10 cellular contexts compared by ENCODE assay signal in the genomic region with DNA sequence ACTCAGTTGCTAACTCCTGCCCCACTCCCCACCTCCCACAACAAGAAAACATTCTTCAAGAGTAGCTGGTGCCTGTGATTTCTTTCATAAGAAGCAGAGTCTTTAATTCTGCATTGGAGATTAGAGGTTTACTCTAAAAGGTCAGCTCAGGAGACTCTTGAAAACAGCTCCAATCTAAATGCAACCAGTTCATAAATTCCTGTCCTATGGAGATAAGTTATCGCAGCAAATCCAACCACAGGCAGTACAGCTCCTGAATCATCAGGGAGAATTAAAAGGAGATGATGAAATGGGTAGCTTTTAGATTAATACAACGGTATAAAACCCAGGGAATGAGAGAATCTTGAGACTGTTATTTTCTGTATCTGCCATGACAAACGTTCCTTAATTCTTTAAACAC.
A peak's percentile ranks its signal among the peaks of the same experiment; 100 is the strongest.
DNase-seq lines count a peak whose midpoint lies in the region; ATAC-seq, FAIRE-seq and TF ChIP-seq lines count a peak whose summit lies in the region.
"Had no signal": no experiment of that assay in that cellular context is flagged by ENCODE, and none has a peak within 500 bp of the region (broad histone marks: within the 10 kb centered on the region; RNA-seq: fewer than 3 reads in every experiment).

No MANE protein-coding gene starts in this region.

- intact Hi-C loops in IMR-90 (cut with micrococcal nuclease): no loop called here

- no peaks in the 10 kb centered on the region for H3K79me2 ChIP-seq in astrocyte (ENCODE audit: insufficient read depth, low read length)

- ATAC-seq in IMR-90 (ENCODE audit: low read depth) (peak; percentile 35), HG02884 (IDR thresholded peaks at IDR 0.05; ENCODE audit: unreplicated experiment) (no peak)

- H3K27me3 Mint-ChIP-seq in astrocyte (ENCODE audit: low read depth, unreplicated experiment) (no peaks in the 10 kb centered on the region), endothelial cell (ENCODE audit: unreplicated experiment) (peaks cover 2% of the 10 kb centered on the region)

- H3K4me2 ChIP-seq in IMR-90 (ENCODE audit: low read depth, low read length): peak overlapping the region; percentile 76
- H3K4me2 ChIP-seq in astrocyte (ENCODE audit: low read length): peak overlapping the region; percentile 82

- H3K9me3 Mint-ChIP-seq in astrocyte (ENCODE audit: unreplicated experiment) (no peaks in the 10 kb centered on the region), endothelial cell (ENCODE audit: unreplicated experiment) (no peaks in the 10 kb centered on the region)

- H2AFZ ChIP-seq in IMR-90 (replicated peaks; ENCODE audit: low read length, poor library complexity) (no peak overlapping the region), astrocyte (ENCODE audit: low read depth, low read length) (no peak overlapping the region)

- peaks cover 16% of the 10 kb centered on the region for H3K9me1 ChIP-seq in IMR-90 (ENCODE audit: insufficient read depth, low read length)

- BruUV-seq in IMR-90 (replicated peaks; lab: Mats Ljungman, UMichigan): no TSS peak

- no peak for TF ChIP-seq POLR2A in IMR-90 (IDR thresholded peaks at IDR 0.05; ENCODE audit: low read depth, low read length)

- no peak for FAIRE-seq in astrocyte (lab: Jason Lieb, UNC)
- FAIRE-seq: HTR-8/SVneo had no signal

- H3K4me1 ChIP-seq in IMR-90 (ENCODE audit: control insufficient read depth, insufficient read depth, low read length): peaks cover 17% of the 10 kb centered on the region
- peaks cover 57% of the 10 kb centered on the region for H3K4me1 ChIP-seq in astrocyte (ENCODE audit: insufficient read depth, low read length)

- peak overlapping the region; percentile 79; the same call in 1 of the 2 replicates for H2BK20ac ChIP-seq in IMR-90 (ENCODE audit: low read depth, low read length)

- H3K14ac ChIP-seq in IMR-90 (replicated peaks; ENCODE audit: low read depth, low read length): peak overlapping the region; percentile 72

- H4K20me1 ChIP-seq in IMR-90 (ENCODE audit: insufficient read depth, low read length) (no peaks in the 10 kb centered on the region), astrocyte (ENCODE audit: insufficient read depth, low read length) (no peaks in the 10 kb centered on the region)

- H3K36me3 Mint-ChIP-seq in astrocyte (ENCODE audit: low read depth, unreplicated experiment) (no peaks in the 10 kb centered on the region), endothelial cell (ENCODE audit: low read depth, unreplicated experiment) (no peaks in the 10 kb centered on the region)

- no peak overlapping the region for H3K4me3 ChIP-seq in IMR-90 (ENCODE audit: insufficient read depth, low read depth, low read length)
- H3K4me3 ChIP-seq in astrocyte (ENCODE audit: insufficient read depth, low read depth, low read length): peak overlapping the region; percentile 2

- H2BK5ac ChIP-seq in IMR-90 (ENCODE audit: low read depth, low read length, poor library complexity, severe bottlenecking): peak overlapping the region; percentile 91

- H3K18ac ChIP-seq in IMR-90 (ENCODE audit: low read depth, low read length): peak overlapping the region; percentile 82

- H3K9me3 ChIP-seq in IMR-90 (ENCODE audit: control insufficient read depth, insufficient read depth, low read length): no peaks in the 10 kb centered on the region
- no peaks in the 10 kb centered on the region for H3K9me3 ChIP-seq in astrocyte (ENCODE audit: insufficient read depth, low read depth, low read length)

- H2AK5ac ChIP-seq in IMR-90 (ENCODE audit: low read depth, low read length): 0 out of 2 replicates have a peak overlapping the region, but pooled peaks have one; percentile 84

- H3K4ac ChIP-seq in IMR-90 (ENCODE audit: low read depth, low read length): peak overlapping the region; percentile 87

- CTCF ChIA-PET in IMR-90 (lab: Yijun Ruan, JAX): interaction anchor here (0.5 to 0.6 kb wide), 2 partner anchors 14 to 132 kb away, joined by 3 to 5 read pairs; no protein-coding TSS in a partner anchor

- H3K27ac Mint-ChIP-seq in astrocyte (ENCODE audit: unreplicated experiment): no peak overlapping the region
- no peak overlapping the region for H3K27ac Mint-ChIP-seq in endothelial cell (ENCODE audit: unreplicated experiment)

- peak overlapping the region; percentile 89; the same call in 2 of the 3 replicates for H2BK15ac ChIP-seq in IMR-90 (ENCODE audit: low read depth, low read length)

- peak overlapping the region; percentile 89 for H2BK120ac ChIP-seq in IMR-90 (ENCODE audit: low read depth, low read length)

- H4K91ac ChIP-seq in IMR-90 (ENCODE audit: insufficient read depth, low read depth, low read length): peak overlapping the region; percentile 85

- TF ChIP-seq RAD21 in IMR-90 (IDR thresholded peaks at IDR 0.05; ENCODE audit: low read length): no peak

- H3K27ac ChIP-seq in IMR-90 (ENCODE audit: insufficient read depth, low read length) (peak overlapping the region; percentile 84; the same call in 1 of the 2 replicates), astrocyte (ENCODE audit: low read depth, low read length) (peak overlapping the region; percentile 79)

- WGBS in IMR-90 (ENCODE audit: extremely low coverage in 2 of 2, insufficient read length in 1 of 2), 2 experiments: no CpG with 5 or more reads among the region's 3 CpGs

- H3K27me3 ChIP-seq in IMR-90 (ENCODE audit: control insufficient read depth, insufficient read depth, low read length) (no peaks in the 10 kb centered on the region), astrocyte (ENCODE audit: insufficient read depth, low read length) (no peaks in the 10 kb centered on the region)

- DNase-seq in AG08395 (ENCODE audit: low spot score) (peak; percentile 35), IMR-90 (peak; percentile 77), astrocyte (ENCODE audit: low read depth) (peak; percentile 90), iris pigment epithelial cell (ENCODE audit: low read depth) (peak; percentile 87), T-helper 9 cell (no peak), endothelial cell (ENCODE audit: low spot score) (no peak)
- no peak for DNase-seq in stimulated activated naive CD4-positive, alpha-beta T cell treated with Interleukin-2 at 50 U/mL for 16 hours (lab: John Stamatoyannopoulos, UW)
- DNase-seq: NCI-H2171 treated with DMSO at 0.1 percent for 48 hours had no signal

- H2AK9ac ChIP-seq in IMR-90 (replicated peaks; ENCODE audit: low read depth, low read length, poor library complexity): no peak overlapping the region

- H3K23ac ChIP-seq in IMR-90 (ENCODE audit: low read depth, low read length): peak overlapping the region; percentile 64

- peaks cover 0 to 6% of the 10 kb centered on the region in 2 experiments; a peak in 2 of 4 replicates for H3K79me1 ChIP-seq in IMR-90 (ENCODE audit: low read depth in 1 of 2, low read length in 2 of 2)

- in situ Hi-C loops in IMR-90 (cut with MboI; ENCODE audit: low sequenced_read_pairs): no loop called here

- POLR2A ChIA-PET in IMR-90 (lab: Charles Lee; ENCODE audit: unreplicated experiment): no interaction called here

- H3K4me1 Mint-ChIP-seq in astrocyte (ENCODE audit: low read depth, unreplicated experiment): peaks cover 42% of the 10 kb centered on the region
- H3K4me1 Mint-ChIP-seq in endothelial cell (ENCODE audit: unreplicated experiment): peaks cover 14% of the 10 kb centered on the region

- dilution Hi-C loops in IMR-90 (cut with HindIII; ENCODE audit: low sequenced_read_pairs, unreplicated experiment): no loop called here

- TF ChIP-seq CTCF in IMR-90 (conservative IDR thresholded peaks at IDR 0.05; ENCODE audit: low read depth, low read length) (no peak), astrocyte (IDR thresholded peaks at IDR 0.05; ENCODE audit: insufficient read depth, low read depth, low read length) (no peak), endothelial cell (IDR thresholded peaks at IDR 0.05; ENCODE audit: unreplicated experiment) (no peak)

- peak overlapping the region; percentile 6 for H3K4me3 Mint-ChIP-seq in astrocyte (ENCODE audit: unreplicated experiment)
- H3K4me3 Mint-ChIP-seq in endothelial cell (ENCODE audit: unreplicated experiment): no peak overlapping the region

- H3K9ac ChIP-seq in IMR-90 (ENCODE audit: low read depth, low read length) (no peak overlapping the region), astrocyte (ENCODE audit: low read length) (peak overlapping the region; percentile 51)

- H4K5ac ChIP-seq in IMR-90 (ENCODE audit: low read depth, low read length): peak overlapping the region; percentile 6; the same call in 1 of the 2 replicates

- H3K56ac ChIP-seq in IMR-90 (ENCODE audit: extremely low read depth, insufficient read depth, low read length): 0 out of 2 replicates have a peak overlapping the region, but pooled peaks have one; percentile 35

- no peaks in the 10 kb centered on the region for H3K36me3 ChIP-seq in IMR-90 (ENCODE audit: control insufficient read depth, insufficient read depth, low read length)
- no peaks in the 10 kb centered on the region for H3K36me3 ChIP-seq in astrocyte (ENCODE audit: insufficient read depth, low read length)

- H4K8ac ChIP-seq in IMR-90 (ENCODE audit: low read depth in 2 of 2, low read length in 2 of 2): peak overlapping the region; percentile 13 to 85

TF ChIP-seq in IMR-90, 13 proteins besides CTCF, POLR2A, EP300 and RAD21:
- TF ChIP-seq BHLHE40 (IDR thresholded peaks at IDR 0.05; ENCODE audit: low read depth, low read length) (no peak), RFX5 (IDR thresholded peaks at IDR 0.05; ENCODE audit: low read depth, low read length) (no peak), CEBPB (IDR thresholded peaks at IDR 0.05; ENCODE audit: low read depth, low read length) (peak; percentile 81), FOS (IDR thresholded peaks at IDR 0.05; ENCODE audit: low read depth, low read length) (0 out of 2 replicates have a peak, but pooled peaks have one; percentile 51)
TF ChIP-seq in IMR-90: peak in this region for 2.

Comparison
In these comparisons a context has a peak if more than half of its experiments do, and no peak if none do; other contexts are left out.
1. DNase-seq: peak in AG08395 (single experiment), IMR-90 (single experiment), astrocyte (single experiment) and iris pigment epithelial cell (single experiment); none in T-helper 9 cell (single experiment), stimulated activated naive CD4-positive, alpha-beta T cell treated with Interleukin-2 at 50 U/mL for 16 hours (single experiment) and endothelial cell (single experiment).